7 cellular contexts compared by ENCODE assay signal in the genomic region with DNA sequence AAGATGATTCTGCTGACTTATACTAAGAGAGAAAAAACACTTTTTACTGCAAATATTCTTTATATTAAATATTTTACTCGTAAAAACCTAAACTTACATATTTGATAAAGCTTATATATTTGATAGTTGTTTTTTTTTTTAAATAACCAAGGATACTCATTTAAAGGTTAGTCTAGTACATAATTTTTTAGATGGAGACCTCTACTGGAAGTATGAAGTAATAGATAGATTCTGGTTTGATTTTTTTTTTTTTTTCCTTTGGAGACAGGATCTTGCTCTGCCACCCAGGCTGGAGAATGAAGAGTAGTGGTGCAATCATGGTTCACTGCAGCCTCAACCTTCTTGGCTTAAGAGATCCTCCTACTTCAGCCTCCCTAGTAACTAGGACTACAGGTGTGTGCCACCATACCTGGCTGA. TPM values are rescaled to one million over a fixed set of nuclear protein-coding genes. Genes with fewer than 3 reads are reported as not detected.
DNase-seq lines count a peak whose midpoint lies in the region; ATAC-seq and TF ChIP-seq lines count a peak whose summit lies in the region.

No MANE protein-coding gene starts in this region.

- peak; percentile 19 for TF ChIP-seq CTCF in coronary artery (IDR thresholded peaks at IDR 0.05)
- peak; percentile 49 for TF ChIP-seq CTCF in osteocyte (IDR thresholded peaks at IDR 0.05)
- TF ChIP-seq CTCF in GM13976 (IDR thresholded peaks at IDR 0.05; ENCODE audit: borderline replicate concordance, control extremely low read depth, extremely low read depth, insufficient read depth, missing control alignments): no peak

- DNase-seq in GM03348 (ENCODE audit: low spot score) (peak; percentile 57), NCI-H2227 (lab: John Stamatoyannopoulos, UW; ENCODE audit: unreplicated experiment) (peak; percentile 4), coronary artery (ENCODE audit: low spot score) (no peak), osteocyte (ENCODE audit: extremely low spot score, unreplicated experiment) (no peak), GM13976 (ENCODE audit: low spot score) (no peak)
- no peak for DNase-seq in activated naive CD8-positive, alpha-beta T cell treated with anti-CD3 and anti-CD28 coated beads, Interleukin-2, amount 50 U/mL, for 24 hours

- no peak overlapping the region for H3K4me3 Mint-ChIP-seq in osteocyte (ENCODE audit: unreplicated experiment)
- H3K4me3 Mint-ChIP-seq in activated naive CD8-positive, alpha-beta T cell treated with anti-CD3 and anti-CD28 coated beads, Interleukin-2, amount 50 U/mL, for 24 hours: no peak overlapping the region

- no peaks in the 10 kb centered on the region for H3K27me3 Mint-ChIP-seq in osteocyte (ENCODE audit: unreplicated experiment)
- no peaks in the 10 kb centered on the region for H3K27me3 Mint-ChIP-seq in activated naive CD8-positive, alpha-beta T cell treated with anti-CD3 and anti-CD28 coated beads, Interleukin-2, amount 50 U/mL, for 24 hours

- H3K9me3 Mint-ChIP-seq in osteocyte (ENCODE audit: unreplicated experiment): peaks cover 5% of the 10 kb centered on the region
- peaks cover 4% of the 10 kb centered on the region for H3K9me3 Mint-ChIP-seq in activated naive CD8-positive, alpha-beta T cell treated with anti-CD3 and anti-CD28 coated beads, Interleukin-2, amount 50 U/mL, for 24 hours

- peaks cover 2% of the 10 kb centered on the region for H3K4me1 Mint-ChIP-seq in osteocyte (ENCODE audit: unreplicated experiment)
- peaks cover 36% of the 10 kb centered on the region for H3K4me1 Mint-ChIP-seq in activated naive CD8-positive, alpha-beta T cell treated with anti-CD3 and anti-CD28 coated beads, Interleukin-2, amount 50 U/mL, for 24 hours

- in situ Hi-C loops in GM13976 (cut with MboI; ENCODE audit: low sequenced_read_pairs, unreplicated experiment): loop anchor here (25.0 kb wide), 1 partner anchor 516 kb away; a partner anchor contains a TSS

- H3K36me3 Mint-ChIP-seq in osteocyte (ENCODE audit: unreplicated experiment): peaks cover 37% of the 10 kb centered on the region
- H3K36me3 Mint-ChIP-seq in activated naive CD8-positive, alpha-beta T cell treated with anti-CD3 and anti-CD28 coated beads, Interleukin-2, amount 50 U/mL, for 24 hours (ENCODE audit: low read depth): peaks cover 36% of the 10 kb centered on the region

- no peak for ATAC-seq in HG03442 (IDR thresholded peaks at IDR 0.05; ENCODE audit: unreplicated experiment)
- no peak for ATAC-seq in activated naive CD8-positive, alpha-beta T cell treated with anti-CD3 and anti-CD28 coated beads, Interleukin-2, amount 50 U/mL, for 24 hours

- no peak overlapping the region for H3K27ac Mint-ChIP-seq in osteocyte (ENCODE audit: unreplicated experiment)
- no peak overlapping the region for H3K27ac Mint-ChIP-seq in activated naive CD8-positive, alpha-beta T cell treated with anti-CD3 and anti-CD28 coated beads, Interleukin-2, amount 50 U/mL, for 24 hours

- no peak overlapping the region for H3K4me3 ChIP-seq in coronary artery

- H3K27ac ChIP-seq in coronary artery: no peak overlapping the region

RNA-seq across cellular contexts. Expression of a gene that starts 16.4 kb away (rescaled TPM):
- total RNA-seq in osteocyte: 38.1 and 44.4 TPM in 2 replicates

Comparison
In these comparisons a context has a peak if more than half of its experiments do, and no peak if none do; other contexts are left out.
1. DNase-seq: peak in GM03348 (single experiment) and NCI-H2227 (single experiment); none in coronary artery (single experiment), osteocyte (single experiment), GM13976 (single experiment) and activated naive CD8-positive, alpha-beta T cell treated with anti-CD3 and anti-CD28 coated beads, Interleukin-2, amount 50 U/mL, for 24 hours (single experiment).